ENCODE assay signal across 8 cellular contexts in the genomic region with DNA sequence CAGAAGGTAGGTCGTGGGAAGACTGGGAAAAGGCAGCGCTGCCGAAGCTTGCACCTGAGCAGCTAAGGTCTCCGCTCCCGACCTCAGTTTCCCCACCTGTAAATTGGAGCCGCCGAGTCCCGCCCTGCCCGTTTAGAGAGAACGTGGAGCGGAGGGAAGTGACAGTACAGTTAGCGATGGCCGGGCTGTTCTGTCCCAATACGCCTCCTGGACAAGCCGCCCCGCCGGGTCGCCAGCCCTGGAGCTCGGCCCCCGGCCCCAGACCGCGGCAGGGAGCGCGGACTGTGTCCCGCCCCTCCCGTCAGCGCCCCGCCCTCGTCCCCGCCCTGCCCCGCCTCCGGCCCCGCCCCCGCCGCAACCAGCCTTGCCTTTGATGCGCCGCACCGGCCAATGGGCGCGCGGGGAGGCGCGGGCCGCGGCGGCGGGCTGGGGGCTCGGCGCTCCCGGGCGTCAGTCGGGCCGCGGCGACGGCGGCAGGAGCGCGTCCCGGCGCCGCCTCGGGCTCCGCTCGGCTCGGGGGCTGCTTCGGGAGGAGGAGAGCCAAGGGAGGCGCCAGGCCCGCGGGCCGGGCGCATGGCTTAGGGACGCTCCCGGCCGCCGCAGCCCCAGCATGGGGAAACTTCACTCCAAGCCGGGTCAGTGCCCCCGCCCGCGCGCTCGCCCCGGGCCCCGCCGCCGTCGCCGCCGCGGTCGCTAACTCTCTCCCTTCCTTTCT. TPM values are rescaled to one million over a fixed set of nuclear protein-coding genes. Genes with fewer than 3 reads are reported as not detected.
DNase-seq lines count a peak whose midpoint lies in the region; ATAC-seq, FAIRE-seq and TF ChIP-seq lines count a peak whose summit lies in the region.

A gene with protein sequence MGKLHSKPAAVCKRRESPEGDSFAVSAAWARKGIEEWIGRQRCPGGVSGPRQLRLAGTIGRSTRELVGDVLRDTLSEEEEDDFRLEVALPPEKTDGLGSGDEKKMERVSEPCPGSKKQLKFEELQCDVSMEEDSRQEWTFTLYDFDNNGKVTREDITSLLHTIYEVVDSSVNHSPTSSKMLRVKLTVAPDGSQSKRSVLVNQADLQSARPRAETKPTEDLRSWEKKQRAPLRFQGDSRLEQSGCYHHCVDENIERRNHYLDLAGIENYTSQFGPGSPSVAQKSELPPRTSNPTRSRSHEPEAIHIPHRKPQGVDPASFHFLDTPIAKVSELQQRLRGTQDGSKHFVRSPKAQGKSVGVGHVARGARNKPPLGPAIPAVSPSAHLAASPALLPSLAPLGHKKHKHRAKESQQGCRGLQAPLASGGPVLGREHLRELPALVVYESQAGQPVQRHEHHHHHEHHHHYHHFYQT (plus strand): TSS at position 453 of the 715 bp plus-strand sequence. CDS start 158 bp downstream, at position 611.

- H3K27me3 ChIP-seq in endothelial cell of umbilical vein (ENCODE audit: control insufficient read depth in 2 of 2, insufficient read depth in 2 of 2, low read length in 2 of 2) (peaks cover 37 to 38% of the 10 kb centered on the region in 2 experiments), mononuclear cell (ENCODE audit: insufficient read depth, low read length) (peaks cover 27% of the 10 kb centered on the region)

- ATAC-seq in HG02973 (IDR thresholded peaks at IDR 0.05; ENCODE audit: unreplicated experiment), result peak; percentile 83

- POLR2A ChIA-PET in endothelial cell of umbilical vein (lab: Charles Lee), result no interaction called here

- no peaks in the 10 kb centered on the region for H3K36me3 ChIP-seq in endothelial cell of umbilical vein (ENCODE audit: control insufficient read depth in 2 of 2, extremely low read depth in 1 of 2, insufficient read depth in 2 of 2, low read length in 2 of 2)

- no peaks in the 10 kb centered on the region for H3K9me3 ChIP-seq in endothelial cell of umbilical vein (replicated peaks; ENCODE audit: control insufficient read depth, insufficient read depth, low read length)
- H3K9me3 ChIP-seq in mononuclear cell (ENCODE audit: low read depth, low read length), result no peaks in the 10 kb centered on the region

- no peak within 1 kb of the TSS for H3K9ac ChIP-seq in endothelial cell of umbilical vein (replicated peaks; ENCODE audit: extremely low read depth, insufficient read depth, low read length)

- peak within 1 kb of the TSS; percentile 47 to 52 (median 48) for H3K4me3 ChIP-seq in endothelial cell of umbilical vein (replicated peaks in 1 of 3; ENCODE audit: insufficient read depth in 1 of 3, low read depth in 1 of 3, low read length in 3 of 3)
- peak within 1 kb of the TSS; percentile 49 for H3K4me3 ChIP-seq in mononuclear cell (ENCODE audit: low read length)

- no peak for TF ChIP-seq CTCF in endothelial cell of umbilical vein (IDR thresholded peaks at IDR 0.05; ENCODE audit: extremely low read depth in 1 of 2, insufficient read depth in 1 of 2, low read depth in 1 of 2, low read length in 2 of 2)

- dilution Hi-C loops in endothelial cell of umbilical vein (cut with MboI; ENCODE audit: extremely low pct_ligation_motif_present, low sequenced_read_pairs), result no loop called here

- BruUV-seq in endothelial cell of umbilical vein (replicated peaks; lab: Mats Ljungman, UMichigan), result no TSS peak

- CTCF ChIA-PET in endothelial cell of umbilical vein (lab: Charles Lee), result interaction anchor here (1.3 to 1.7 kb wide), 3 partner anchors 116 to 258 kb away, joined by 3 to 19 read pairs (median 9); no protein-coding TSS in a partner anchor

- H3K79me2 ChIP-seq in endothelial cell of umbilical vein (ENCODE audit: control insufficient read depth, insufficient read depth, low read length), result no peaks in the 10 kb centered on the region

- intact Hi-C loops in endothelial cell of umbilical vein (cut with micrococcal nuclease), result loop anchor here (2.0 to 5.0 kb wide), 3 partner anchors 117 to 481 kb away; a partner anchor contains a TSS

- H3K4me2 ChIP-seq in endothelial cell of umbilical vein (ENCODE audit: insufficient read depth, low read length), result peak within 1 kb of the TSS; percentile 66

- H3K4me1 ChIP-seq in endothelial cell of umbilical vein (ENCODE audit: control insufficient read depth, extremely low read depth, insufficient read depth, low read length), result peaks cover 4% of the 10 kb centered on the region
- H3K4me1 ChIP-seq in mononuclear cell (ENCODE audit: insufficient read depth, low read length), result peaks cover 5% of the 10 kb centered on the region

- no peaks in the 10 kb centered on the region for H3K9me1 ChIP-seq in endothelial cell of umbilical vein (replicated peaks; ENCODE audit: control insufficient read depth, extremely low read depth, insufficient read depth, low read length)

- H2AFZ ChIP-seq in endothelial cell of umbilical vein (ENCODE audit: low read depth, low read length), result peak within 1 kb of the TSS; percentile 90

- no peak for TF ChIP-seq POLR2A in endothelial cell of umbilical vein (IDR thresholded peaks at IDR 0.05; ENCODE audit: low read depth, low read length)

- no peaks in the 10 kb centered on the region for H4K20me1 ChIP-seq in endothelial cell of umbilical vein (replicated peaks; ENCODE audit: control insufficient read depth, extremely low read depth, insufficient read depth, low read length)

- peak; percentile 53 for FAIRE-seq in endothelial cell of umbilical vein (lab: Jason Lieb, UNC)

- DNase-seq in NCI-H1436 (lab: John Stamatoyannopoulos, UW), result peak; percentile 48
- no peak for DNase-seq in NCI-H1436 treated with DMSO at 0.1 percent for 48 hours (lab: John Stamatoyannopoulos, UW)
- DNase-seq in NCI-H510A treated with DMSO at 0.1 percent for 48 hours (lab: John Stamatoyannopoulos, UW), result peak; percentile 70
- DNase-seq in activated CD8-positive, alpha-beta memory T cell treated with anti-CD3 and anti-CD28 coated beads for 48 hours (ENCODE audit: low read depth in 2 of 3, low spot score in 2 of 3), result peak; percentile 47 to 51 (median 49)
- peak; percentile 26 for DNase-seq in endothelial cell of umbilical vein (ENCODE audit: low read depth, low spot score)
- peak; percentile 54 to 59 for DNase-seq in stimulated activated CD8-positive, alpha-beta memory T cell treated with anti-CD3 and anti-CD28 coated beads, Interleukin-2, amount 100 ng/mL, for 48 hours (ENCODE audit: low read depth in 2 of 2)

- H3K27ac ChIP-seq in endothelial cell of umbilical vein (ENCODE audit: insufficient read depth, low read depth, low read length), result no peak within 1 kb of the TSS

TF ChIP-seq in endothelial cell of umbilical vein, 7 proteins besides CTCF, POLR2A, EP300 and RAD21:
- TF ChIP-seq EZH2 (IDR thresholded peaks at IDR 0.05; ENCODE audit: borderline replicate concordance, low read depth, low read length, severe bottlenecking), result no peak
- TF ChIP-seq POLR2AphosphoS5 (IDR thresholded peaks at IDR 0.05; ENCODE audit: insufficient read depth, low read depth, low read length), result no peak
- TF ChIP-seq MYC (IDR thresholded peaks at IDR 0.05; ENCODE audit: low read depth, low read length), result no peak
- TF ChIP-seq FOS (IDR thresholded peaks at IDR 0.05; ENCODE audit: borderline replicate concordance, insufficient read depth, low read length), result no peak
- no peak for TF ChIP-seq GATA2 (IDR thresholded peaks at IDR 0.05; ENCODE audit: insufficient read depth, insufficient read length, low read depth, low read length)
- TF ChIP-seq, protein P1, sequence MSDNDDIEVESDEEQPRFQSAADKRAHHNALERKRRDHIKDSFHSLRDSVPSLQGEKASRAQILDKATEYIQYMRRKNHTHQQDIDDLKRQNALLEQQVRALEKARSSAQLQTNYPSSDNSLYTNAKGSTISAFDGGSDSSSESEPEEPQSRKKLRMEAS (IDR thresholded peaks at IDR 0.05; ENCODE audit: insufficient read depth, insufficient read length), result no peak
- no peak for TF ChIP-seq JUN (IDR thresholded peaks at IDR 0.05; ENCODE audit: borderline replicate concordance, insufficient read depth, insufficient read length, low read depth)

RNA-seq across cellular contexts. Expression of the gene that starts here (rescaled TPM):
- 0.32 TPM in 1 of 2 replicates, not detected in the other for total RNA-seq in endothelial cell of umbilical vein
- polyA plus RNA-seq in endothelial cell of umbilical vein, result not detected in 2 replicates
- polyA plus RNA-seq in endothelial cell of umbilical vein (2011; cell fraction: cytosol; rRNA removed), result under 0.01 and 0.01 TPM in 2 replicates
- polyA plus RNA-seq in endothelial cell of umbilical vein (2011; cell fraction: nucleus; rRNA removed), result 0.01 TPM in 1 of 2 replicates, not detected in the other
- polyA plus RNA-seq in endothelial cell of umbilical vein (2012), result 0.04 TPM in 1 of 2 replicates, not detected in the other
- not detected in 2 replicates for polyA minus RNA-seq in endothelial cell of umbilical vein
- not detected for polyA minus RNA-seq in endothelial cell of umbilical vein (2011; cell fraction: cytosol; rRNA and poly(A)+ RNA removed)
- not detected in 2 replicates for polyA minus RNA-seq in endothelial cell of umbilical vein (2011; cell fraction: nucleus; rRNA and poly(A)+ RNA removed)
- 1.2 TPM for total RNA-seq in mononuclear cell

Comparison
In these comparisons a context has a peak if more than half of its experiments do, and no peak if none do; other contexts are left out.
1. Peak in DNase-seq, H3K4me3 ChIP-seq and H3K4me2 ChIP-seq in endothelial cell of umbilical vein; RNA of the gene not detected or under 1 TPM.